ENCODE assay signal across 8 cellular contexts in genomic region chr6:154510144-154510905, GRCh38. TPM values are rescaled to one million over a fixed set of nuclear protein-coding genes. Genes with fewer than 3 reads are reported as not detected.
DNase-seq lines count a peak whose midpoint lies in the region; ATAC-seq and TF ChIP-seq lines count a peak whose summit lies in the region.

CNKSR3 (minus strand) TSS chr6:154510685; CDS start chr6:154510114, 571 bp downstream.

- H3K9me3 ChIP-seq in HUES48 (ENCODE audit: control insufficient read depth, insufficient read depth, low read length), result no peaks in the 10 kb centered on the region
- H3K9me3 ChIP-seq in prostate gland, result no peaks in the 10 kb centered on the region
- no peaks in the 10 kb centered on the region for H3K9me3 ChIP-seq in OCI-LY7 (ENCODE audit: low read length)

- POLR2A ChIA-PET in OCI-LY7 (lab: Charles Lee), result no interaction called here

- H4K20me1 ChIP-seq in OCI-LY7 (ENCODE audit: insufficient read depth, low read length), result no peaks in the 10 kb centered on the region; the same call in 1 of the 2 replicates

- H3K4me1 ChIP-seq in HUES48 (ENCODE audit: control insufficient read depth, insufficient read depth, low read length) (peaks cover 39% of the 10 kb centered on the region), prostate gland (replicated peaks) (no peaks in the 10 kb centered on the region), OCI-LY7 (ENCODE audit: insufficient read depth, low read length, poor library complexity, severe bottlenecking) (no peaks in the 10 kb centered on the region)

- no peaks in the 10 kb centered on the region for H3K79me2 ChIP-seq in OCI-LY7 (ENCODE audit: insufficient read depth, low read depth, low read length)

- DNase-seq in Daoy (ENCODE audit: low read depth) (peak; percentile 96), OCI-M1 (lab: John Stamatoyannopoulos, UW) (peak; percentile 97), astrocyte of the spinal cord (ENCODE audit: low read depth, low spot score) (peak; percentile 98), hippocampal formation (lab: John Stamatoyannopoulos, UW) (peak; percentile 59 to 78), prostate gland (ENCODE audit: low spot score) (peak; percentile 92), OCI-LY7 (ENCODE audit: low spot score) (no peak)

- no peaks in the 10 kb centered on the region for H3K9me2 ChIP-seq in OCI-LY7 (ENCODE audit: insufficient read depth, low read length)

- no peaks in the 10 kb centered on the region for H3K36me3 ChIP-seq in HUES48 (ENCODE audit: control insufficient read depth, insufficient read depth, low read length)
- no peaks in the 10 kb centered on the region for H3K36me3 ChIP-seq in prostate gland
- no peaks in the 10 kb centered on the region for H3K36me3 ChIP-seq in OCI-LY7 (ENCODE audit: insufficient read depth, low read length)

- in situ Hi-C loops in astrocyte of the spinal cord (cut with HindIII; ENCODE audit: low sequenced_read_pairs), result no loop called here

- whole genome bisulfite sequencing in prostate gland, result under 1% methylated on average over 74 of the region's 86 CpGs

- ATAC-seq in GM21515 (IDR thresholded peaks at IDR 0.05; ENCODE audit: unreplicated experiment), result peak; percentile 55

- no TSS peak for BruUV-seq in OCI-LY7 (replicated peaks; lab: Mats Ljungman, UMichigan)

- H3K4me3 ChIP-seq in HUES48 (ENCODE audit: low read depth, low read length) (peak within 1 kb of the TSS; percentile 70), astrocyte of the spinal cord (ENCODE audit: low read depth, low read length) (peak within 1 kb of the TSS; percentile 89), prostate gland (peak within 1 kb of the TSS; percentile 65 to 72), OCI-LY7 (ENCODE audit: low read depth, low read length, poor library complexity, severe bottlenecking) (no peak within 1 kb of the TSS)

- no peak within 1 kb of the TSS for H2AFZ ChIP-seq in OCI-LY7 (ENCODE audit: low read length)

- no peak within 1 kb of the TSS for H3K4me2 ChIP-seq in OCI-LY7 (ENCODE audit: low read length)

- intact Hi-C loops in prostate gland (cut with DNase I), result no loop called here
- intact Hi-C loops in OCI-LY7 (cut with micrococcal nuclease; ENCODE audit: unreplicated experiment), result no loop called here

- TF ChIP-seq CTCF in astrocyte of the spinal cord (IDR thresholded peaks at IDR 0.05; ENCODE audit: low read depth, low read length) (no peak), prostate gland (IDR thresholded peaks at IDR 0.05) (peak in 2 of 4 experiments; percentile 4 to 14), OCI-LY7 (conservative IDR thresholded peaks at IDR 0.05; ENCODE audit: low read length) (no peak)

- CTCF ChIA-PET in OCI-LY7 (lab: Charles Lee; ENCODE audit: unreplicated experiment), result no interaction called here

- H3K27me3 ChIP-seq in HUES48 (ENCODE audit: control insufficient read depth, insufficient read depth, low read length) (peaks cover 74% of the 10 kb centered on the region), prostate gland (replicated peaks; ENCODE audit: insufficient read depth) (no peaks in the 10 kb centered on the region)

- TF ChIP-seq POLR2A in prostate gland (IDR thresholded peaks at IDR 0.05), result peak; percentile 88

- peak within 1 kb of the TSS; percentile 23 for H3K9ac ChIP-seq in HUES48 (ENCODE audit: low read depth, low read length)

- H3K27ac ChIP-seq in HUES48 (ENCODE audit: low read depth, low read length) (peak within 1 kb of the TSS; percentile 81), prostate gland (peak within 1 kb of the TSS; percentile 89 to 92), OCI-LY7 (ENCODE audit: low read depth, low read length, poor library complexity, severe bottlenecking) (no peak within 1 kb of the TSS)

RNA-seq across cellular contexts. Expression of gene CNKSR3, which starts in this region (rescaled TPM):
- total RNA-seq in Daoy (2014; rRNA removed; shearing (Covaris generic)), result 13.0 and 14.9 TPM in 2 replicates
- total RNA-seq in prostate gland (10 to 100 TPM in 1 of 2 donors, 1 to 10 TPM in 1; 8.7 to 23.5 TPM), OCI-LY7 (2022) (not detected in 2 replicates)
- total RNA-seq in OCI-LY7 (2014; rRNA removed; shearing (Covaris generic)), result not detected in 2 replicates

Comparison
In these comparisons a context has a peak if more than half of its experiments do, and no peak if none do; other contexts are left out.
1. RNA of gene CNKSR3 (total RNA-seq): 8.7 to 23.5 TPM in prostate gland and 13.0 to 14.9 TPM in Daoy; not detected in OCI-LY7; every median in the first group is over 4 times any median in the second.